In the genomic region with DNA sequence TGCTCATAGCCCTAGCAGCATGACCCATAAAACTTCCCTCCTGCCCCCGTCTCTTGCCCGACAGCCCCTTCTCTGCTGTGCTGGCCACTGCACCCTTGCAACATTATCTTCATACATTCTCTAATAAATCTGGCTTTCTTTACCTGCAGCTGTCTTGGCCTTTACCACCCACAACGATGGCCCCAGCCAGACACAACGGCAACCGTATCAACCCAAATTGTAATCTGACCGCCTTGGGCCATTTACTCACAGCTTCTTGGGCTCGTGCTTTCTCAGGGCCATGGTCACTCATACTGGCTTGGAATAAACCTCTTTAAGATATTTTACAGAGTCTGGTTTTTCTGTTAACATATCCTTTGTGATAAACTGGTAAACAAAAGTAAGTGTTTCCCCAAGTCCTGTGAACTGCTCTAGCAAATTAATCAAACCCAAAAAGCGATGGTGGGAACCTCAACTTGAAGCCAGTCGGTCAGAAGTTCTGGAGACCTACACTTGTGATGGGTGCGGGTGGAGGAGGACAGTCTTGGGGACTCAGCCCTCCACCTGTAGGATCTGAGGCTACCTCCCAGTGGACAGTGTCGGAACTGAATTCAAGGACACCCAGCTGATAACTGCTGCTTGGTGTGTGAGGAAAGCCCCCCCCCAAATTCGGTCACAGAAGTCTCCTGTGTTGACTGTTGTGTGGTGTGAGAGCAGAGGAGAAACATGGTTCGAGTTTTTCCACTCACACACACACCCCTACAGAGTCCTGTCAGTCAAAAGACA, we compare ENCODE assay signal across 14 cellular contexts.
DNase-seq lines count a peak whose midpoint lies in the region; ATAC-seq, FAIRE-seq and TF ChIP-seq lines count a peak whose summit lies in the region.
"Had no signal": no experiment of that assay in that cellular context is flagged by ENCODE, and none has a peak within 500 bp of the region (broad histone marks: within the 10 kb centered on the region; RNA-seq: fewer than 3 reads in every experiment).

No MANE protein-coding gene starts in this region.

- H3K79me2 ChIP-seq in GM12878 (ENCODE audit: control insufficient read depth, insufficient read depth, low read length), result no peaks in the 10 kb centered on the region

- no peaks in the 10 kb centered on the region for H4K20me1 ChIP-seq in GM12878 (ENCODE audit: control insufficient read depth, insufficient read depth)

- no peak overlapping the region for H2AFZ ChIP-seq in GM12878 (ENCODE audit: control insufficient read depth, low read depth, low read length)

- FAIRE-seq in GM12878 (lab: Jason Lieb, UNC), result no peak

- SMC1A ChIA-PET in GM12878 (lab: Charles Lee; ENCODE audit: uncharacterized antibody, unreplicated experiment), result interaction anchor here (0.7 to 1.7 kb wide), 15 partner anchors 9 to 549 kb away, joined by 3 to 10 read pairs (median 4); a partner anchor contains a TSS

- ATAC-seq in GM12878, result peak; percentile 62
- no peak for ATAC-seq in HG03460 (IDR thresholded peaks at IDR 0.05; ENCODE audit: unreplicated experiment)

- RAD21 ChIA-PET in GM12878 (lab: Charles Lee; ENCODE audit: unreplicated experiment), result interaction anchor here (0.6 to 2.3 kb wide), 10 partner anchors 8 to 242 kb away, joined by 3 to 41 read pairs (median 4); no protein-coding TSS in a partner anchor

- 58% methylated on average over 13 of the region's 13 CpGs for WGBS in GM12878 (ENCODE audit: insufficient coverage, insufficient replicate concordance, low lambda C conversion rate, missing lambda C conversion rate)

- DNase-seq in activated effector memory CD4-positive, alpha-beta T cell treated with anti-CD3 and anti-CD28 coated beads, Interleukin-2, amount 50 U/mL, for 16 hours, result peak; percentile 61
- no peak for DNase-seq in activated effector memory CD4-positive, alpha-beta T cell treated with Interleukin-2 at 50 U/mL for 16 hours
- DNase-seq in GM12878 (ENCODE audit: low read depth, low spot score), result no peak
- no peak for DNase-seq in retinal pigment epithelial cell (ENCODE audit: low read depth)
- no peak for DNase-seq in SIG-M5 treated with dmso at 0.1 percent for 504 hours (lab: John Stamatoyannopoulos, UW; ENCODE audit: unreplicated experiment)
- no peak for DNase-seq in NK-92 (lab: John Stamatoyannopoulos, UW; ENCODE audit: unreplicated experiment)
- DNase-seq: activated CD4-positive, alpha-beta T cell treated with anti-CD3 and anti-CD28 coated beads, Interleukin-2, amount 50 U/mL, for 4 hours; left colon; Peyer's patch; stimulated activated naive CD4-positive, alpha-beta T cell treated with Interleukin-2 at 50 U/mL for 16 hours; uterus had no signal

- CTCF ChIA-PET in GM12878 (lab: Yijun Ruan, JAX), result interaction anchor here (0.6 to 4.4 kb wide), 34 partner anchors 8 to 528 kb away, joined by 3 to 57 read pairs (median 4); a partner anchor contains a TSS

- no peak overlapping the region for H3K4me2 ChIP-seq in GM12878 (ENCODE audit: control insufficient read depth, insufficient read depth)

- H3K4me1 ChIP-seq in GM12878 (ENCODE audit: control insufficient read depth, insufficient read depth, low read length), result no peaks in the 10 kb centered on the region
- H3K4me1 ChIP-seq: Peyer's patch had no signal

- TF ChIP-seq EP300 in Ishikawa (IDR thresholded peaks at IDR 0.05; ENCODE audit: borderline replicate concordance), result no peak
- no peak for TF ChIP-seq EP300 in GM12878 (IDR thresholded peaks at IDR 0.05; ENCODE audit: borderline replicate concordance in 1 of 2, control insufficient read depth in 1 of 2, low read depth in 2 of 2, low read length in 2 of 2)

- H3K27ac ChIP-seq in GM12878 (ENCODE audit: control insufficient read depth, insufficient read depth), result no peak overlapping the region
- H3K27ac ChIP-seq: Peyer's patch, skin epidermis, uterus had no signal

- intact Hi-C loops in GM12878 (cut with micrococcal nuclease; ENCODE audit: unreplicated experiment), result loop anchor here (1.0 kb wide), 2 partner anchors 95 to 190 kb away; no protein-coding TSS in a partner anchor

- no peak overlapping the region for H3K9ac ChIP-seq in GM12878 (ENCODE audit: control insufficient read depth, insufficient read depth, low read length)

- no TSS peak for BruUV-seq in GM12878 (replicated peaks; lab: Mats Ljungman, UMichigan)

- H3K9me3 ChIP-seq in GM12878 (replicated peaks; ENCODE audit: control insufficient read depth, insufficient read depth, low read length), result no peaks in the 10 kb centered on the region
- H3K9me3 ChIP-seq: Peyer's patch, uterus had no signal

- TF ChIP-seq CTCF in GM12878 (IDR thresholded peaks at IDR 0.05 in 2 of 3, conservative IDR thresholded peaks at IDR 0.05 in 1 of 3; ENCODE audit: control insufficient read depth in 2 of 3, extremely low read depth in 1 of 3, insufficient read depth in 1 of 3, low read depth in 3 of 3, low read length in 3 of 3), result no peak
- peak; percentile 32 for TF ChIP-seq CTCF in retinal pigment epithelial cell (conservative IDR thresholded peaks at IDR 0.05; ENCODE audit: low read depth, low read length)

- in situ Hi-C loops in GM12878 (cut with MboI), result loop anchor here (5.0 kb wide), 2 partner anchors 97 to 192 kb away; partner anchors contain the start of gene KIAA1549

- H3K4me3 ChIP-seq in GM12878, result no peak overlapping the region
- no peak overlapping the region for H3K4me3 ChIP-seq in retinal pigment epithelial cell (ENCODE audit: low read length)
- H3K4me3 ChIP-seq: Peyer's patch, skin epidermis, uterus had no signal

- no peak for TF ChIP-seq POLR2A in GM12878 (IDR thresholded peaks at IDR 0.05; ENCODE audit: low read depth, low read length)

- POLR2A ChIA-PET in GM12878 (lab: Charles Lee), result no interaction called here

- no peaks in the 10 kb centered on the region for H3K36me3 ChIP-seq in GM12878 (ENCODE audit: control insufficient read depth in 2 of 2, insufficient read depth in 2 of 2, low read length in 1 of 2)
- H3K36me3 ChIP-seq: Peyer's patch, uterus had no signal

- TF ChIP-seq RAD21 in Ishikawa (IDR thresholded peaks at IDR 0.05; ENCODE audit: low read depth) (peak; percentile 16; the same call in 1 of the 2 replicates), GM12878 (IDR thresholded peaks at IDR 0.05; ENCODE audit: insufficient read depth, low read depth, low read length) (no peak)

- no peaks in the 10 kb centered on the region for H3K27me3 ChIP-seq in GM12878 (replicated peaks in 1 of 2; ENCODE audit: control insufficient read depth in 2 of 2, insufficient read depth in 2 of 2, low read length in 1 of 2)
- H3K27me3 ChIP-seq: Peyer's patch, uterus had no signal

TF ChIP-seq in Ishikawa, 13 proteins besides CTCF, POLR2A, EP300 and RAD21:
- no peak for TF ChIP-seq TEAD4 (IDR thresholded peaks at IDR 0.05)
- no peak for TF ChIP-seq CREB1 (IDR thresholded peaks at IDR 0.05; ENCODE audit: low read depth)
- no peak for TF ChIP-seq TAF1 (IDR thresholded peaks at IDR 0.05; ENCODE audit: low read depth)
- no peak for TF ChIP-seq NFIC (IDR thresholded peaks at IDR 0.05)
- TF ChIP-seq EGR1 (IDR thresholded peaks at IDR 0.05), result no peak
- TF ChIP-seq, protein P1, sequence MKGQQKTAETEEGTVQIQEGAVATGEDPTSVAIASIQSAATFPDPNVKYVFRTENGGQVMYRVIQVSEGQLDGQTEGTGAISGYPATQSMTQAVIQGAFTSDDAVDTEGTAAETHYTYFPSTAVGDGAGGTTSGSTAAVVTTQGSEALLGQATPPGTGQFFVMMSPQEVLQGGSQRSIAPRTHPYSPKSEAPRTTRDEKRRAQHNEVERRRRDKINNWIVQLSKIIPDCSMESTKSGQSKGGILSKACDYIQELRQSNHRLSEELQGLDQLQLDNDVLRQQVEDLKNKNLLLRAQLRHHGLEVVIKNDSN (IDR thresholded peaks at IDR 0.05), result no peak
- TF ChIP-seq FOXM1 (IDR thresholded peaks at IDR 0.05; ENCODE audit: borderline replicate concordance, low read depth), result no peak
- no peak for TF ChIP-seq ZBTB7A (IDR thresholded peaks at IDR 0.05; ENCODE audit: low read depth)
- no peak for TF ChIP-seq YY1 (IDR thresholded peaks at IDR 0.05; ENCODE audit: low read depth)

TF ChIP-seq in GM12878, 131 proteins besides CTCF, POLR2A, EP300 and RAD21 (continues in another document):
- TF ChIP-seq CBX3 (IDR thresholded peaks at IDR 0.05; ENCODE audit: borderline replicate concordance, low read depth), result no peak
- TF ChIP-seq ATF7 (IDR thresholded peaks at IDR 0.05; ENCODE audit: low read depth), result no peak
- peak; percentile 24; the same call in 1 of the 2 replicates for TF ChIP-seq PKNOX1 (IDR thresholded peaks at IDR 0.05)
- TF ChIP-seq, protein P2, sequence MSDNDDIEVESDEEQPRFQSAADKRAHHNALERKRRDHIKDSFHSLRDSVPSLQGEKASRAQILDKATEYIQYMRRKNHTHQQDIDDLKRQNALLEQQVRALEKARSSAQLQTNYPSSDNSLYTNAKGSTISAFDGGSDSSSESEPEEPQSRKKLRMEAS (IDR thresholded peaks at IDR 0.05; ENCODE audit: low read depth, low read length), result no peak
- TF ChIP-seq TARDBP (IDR thresholded peaks at IDR 0.05; ENCODE audit: borderline replicate concordance), result no peak
